In genomic region chr20:20712474-20713243, GRCh38 we compare ENCODE assay signal across 8 cellular contexts. TPM values are rescaled to one million over a fixed set of nuclear protein-coding genes. Genes with fewer than 3 reads are reported as not detected.
DNase-seq lines count a peak whose midpoint lies in the region; ATAC-seq and TF ChIP-seq lines count a peak whose summit lies in the region.

Gene RALGAPA2, minus strand, starts transcription at chr20:20712644. Its CDS starts 164 bp downstream, at chr20:20712480.

- H3K27me3 ChIP-seq in kidney epithelial cell (ENCODE audit: control insufficient read depth, insufficient read depth, low read length) = no peaks in the 10 kb centered on the region

- peak; percentile 93 to 98 for DNase-seq in AML-193 (lab: John Stamatoyannopoulos, UW)
- peak; percentile 93 for DNase-seq in GM19238 (ENCODE audit: insufficient read length, low spot score)
- peak; percentile 99 to 100 for DNase-seq in NCI-H524 (lab: John Stamatoyannopoulos, UW)
- peak; percentile 97 for DNase-seq in activated CD4-positive, alpha-beta T cell treated with anti-CD3 and anti-CD28 coated beads for 36 hours
- DNase-seq in choroid plexus epithelial cell (ENCODE audit: low read depth) = peak; percentile 99
- peak; percentile 94 for DNase-seq in kidney epithelial cell (ENCODE audit: low read depth)
- peak; percentile 91 to 93 for DNase-seq in stimulated activated CD4-positive, alpha-beta T cell treated with anti-CD3 and anti-CD28 coated beads, Interleukin-15, amount 100 ng/mL, for 48 hours (ENCODE audit: low read depth in 2 of 2)

- CTCF ChIA-PET in activated CD4-positive, alpha-beta T cell treated with anti-CD3 and anti-CD28 coated beads for 36 hours (lab: Charles Lee) = interaction anchor here (0.5 to 0.6 kb wide), 2 partner anchors 222 to 660 kb away, joined by 3 to 4 read pairs; partner anchors contain the start of genes CFAP61 and CRNKL1

- H3K4me3 Mint-ChIP-seq in activated CD4-positive, alpha-beta T cell treated with anti-CD3 and anti-CD28 coated beads for 36 hours = peak within 1 kb of the TSS; percentile 90

- peak; percentile 93 for ATAC-seq in HG03442 (IDR thresholded peaks at IDR 0.05; ENCODE audit: unreplicated experiment)
- ATAC-seq in activated CD4-positive, alpha-beta T cell treated with anti-CD3 and anti-CD28 coated beads for 36 hours = peak; percentile 97

- no peaks in the 10 kb centered on the region for H3K36me3 ChIP-seq in kidney epithelial cell (ENCODE audit: control insufficient read depth, insufficient read depth, low read length)

- TF ChIP-seq CTCF in choroid plexus epithelial cell (conservative IDR thresholded peaks at IDR 0.05; ENCODE audit: low read depth, low read length) (no peak), kidney epithelial cell (IDR thresholded peaks at IDR 0.05; ENCODE audit: insufficient read depth, low read length, poor library complexity, severe bottlenecking) (no peak)

- peaks cover 4% of the 10 kb centered on the region for H3K9me3 Mint-ChIP-seq in activated CD4-positive, alpha-beta T cell treated with anti-CD3 and anti-CD28 coated beads for 36 hours (ENCODE audit: low read depth)

- H3K4me3 ChIP-seq in choroid plexus epithelial cell (ENCODE audit: low read depth, low read length) (peak within 1 kb of the TSS; percentile 80), kidney epithelial cell (ENCODE audit: low read depth, low read length) (peak within 1 kb of the TSS; percentile 90)

- H3K27me3 Mint-ChIP-seq in activated CD4-positive, alpha-beta T cell treated with anti-CD3 and anti-CD28 coated beads for 36 hours = peaks cover 2% of the 10 kb centered on the region

- POLR2A ChIA-PET in activated CD4-positive, alpha-beta T cell treated with anti-CD3 and anti-CD28 coated beads for 36 hours (lab: Charles Lee) = interaction anchor here (0.9 kb wide), 1 partner anchor 660 kb away, joined by 3 read pairs; the partner anchor contains the start of genes CFAP61 and CRNKL1

- peak within 1 kb of the TSS; percentile 95 for H3K27ac Mint-ChIP-seq in activated CD4-positive, alpha-beta T cell treated with anti-CD3 and anti-CD28 coated beads for 36 hours

- peaks cover 8% of the 10 kb centered on the region for H3K36me3 Mint-ChIP-seq in activated CD4-positive, alpha-beta T cell treated with anti-CD3 and anti-CD28 coated beads for 36 hours (ENCODE audit: low read depth)

- peaks cover 27% of the 10 kb centered on the region for H3K4me1 Mint-ChIP-seq in activated CD4-positive, alpha-beta T cell treated with anti-CD3 and anti-CD28 coated beads for 36 hours

- intact Hi-C loops in activated CD4-positive, alpha-beta T cell treated with anti-CD3 and anti-CD28 coated beads for 36 hours (cut with DNase I, micrococcal nuclease) = loop anchor here (1.0 to 10.0 kb wide), 8 partner anchors 52 to 1918 kb away; partner anchors contain the start of genes CFAP61 (in 2 of the 2), CRNKL1 (in 2 of the 2), INSM1 (in 1 of the 2) and NAA20 (in 1 of the 2)

RNA-seq across cellular contexts. Expression of gene RALGAPA2, which starts in this region (rescaled TPM):
- total RNA-seq in activated CD4-positive, alpha-beta T cell treated with anti-CD3 and anti-CD28 coated beads for 36 hours = 10 to 100 TPM; 20.2 to 26.4 TPM
- total RNA-seq in kidney epithelial cell = 24.8 and 35.1 TPM in 2 replicates

Comparison
In these comparisons a context has a peak if more than half of its experiments do, and no peak if none do; other contexts are left out.
1. Peak in every context shown above with its lines: DNase-seq, ATAC-seq and H3K4me3 ChIP-seq.